ENCODE assay signal across 16 cellular contexts in the genomic region with DNA sequence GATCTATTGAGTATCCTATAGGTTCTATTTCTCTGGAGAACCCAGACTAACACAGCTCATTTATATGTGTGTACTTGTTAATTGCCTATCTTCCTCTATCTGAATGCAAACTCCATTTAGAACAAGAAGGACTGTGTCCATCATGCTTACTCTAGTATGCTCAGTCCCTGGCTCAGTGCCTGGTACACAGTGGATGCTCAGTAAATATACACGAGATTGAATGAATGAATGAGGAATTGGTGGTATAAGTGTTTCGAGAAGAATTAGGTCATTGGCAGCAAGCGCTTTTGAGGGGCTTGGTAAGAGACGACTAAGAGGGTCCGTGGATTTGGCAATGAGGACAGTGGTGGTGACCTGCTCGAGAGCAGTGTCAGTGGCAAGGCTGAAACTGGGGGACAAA.
DNase-seq lines count a peak whose midpoint lies in the region; ATAC-seq and TF ChIP-seq lines count a peak whose summit lies in the region.
"Had no signal": no experiment of that assay in that cellular context is flagged by ENCODE, and none has a peak within 500 bp of the region (broad histone marks: within the 10 kb centered on the region; RNA-seq: fewer than 3 reads in every experiment).

No MANE protein-coding gene starts in this region.

- H3K27ac Mint-ChIP-seq in neural progenitor cell, result no peak overlapping the region
- H3K27ac Mint-ChIP-seq: B cell had no signal

- no peaks in the 10 kb centered on the region for H3K27me3 ChIP-seq in neural progenitor cell
- H3K27me3 ChIP-seq: BLaER1 treated with 17β-estradiol and CSF1 and Interleukin-3, amounts not matched to agents 10 nM and 100 nM had no signal

- no peak overlapping the region for H3K4me2 ChIP-seq in neural progenitor cell
- H3K4me2 ChIP-seq: BLaER1 treated with 17β-estradiol and CSF1 and Interleukin-3, amounts not matched to agents 10 nM and 100 nM had no signal

- peaks cover 1% of the 10 kb centered on the region for H3K4me1 ChIP-seq in neural progenitor cell
- H3K4me1 ChIP-seq: BLaER1 treated with 17β-estradiol and CSF1 and Interleukin-3, amounts not matched to agents 10 nM and 100 nM; HAP-1 had no signal

- H3K27me3 Mint-ChIP-seq in neural progenitor cell (ENCODE audit: insufficient read depth, low read depth), result no peaks in the 10 kb centered on the region

- no peak overlapping the region for H3K4me3 ChIP-seq in neural progenitor cell
- H3K4me3 ChIP-seq: BLaER1 treated with 17β-estradiol and CSF1 and Interleukin-3, amounts not matched to agents 10 nM and 100 nM; GM23248; HAP-1 had no signal

- H3F3A ChIP-seq in neural progenitor cell (ENCODE audit: low read depth), result no peaks in the 10 kb centered on the region

- H3K27ac ChIP-seq in angular gyrus (ENCODE audit: low read depth, low read length), result peak overlapping the region; percentile 38
- peak overlapping the region; percentile 10 for H3K27ac ChIP-seq in temporal lobe (ENCODE audit: low read depth, low read length)
- H3K27ac ChIP-seq in neural progenitor cell, result no peak overlapping the region
- H3K27ac ChIP-seq: BLaER1 treated with 17β-estradiol and CSF1 and Interleukin-3, amounts not matched to agents 10 nM and 100 nM; GM23248 had no signal

- H3K36me3 Mint-ChIP-seq in neural progenitor cell, result no peaks in the 10 kb centered on the region
- H3K36me3 Mint-ChIP-seq: CD8-positive, alpha-beta memory T cell had no signal

- no peak overlapping the region for H2AFZ ChIP-seq in neural progenitor cell (replicated peaks)
- H2AFZ ChIP-seq: GM23248 had no signal

- no peak for ATAC-seq in GM21423 (IDR thresholded peaks at IDR 0.05; ENCODE audit: unreplicated experiment)

- DNase-seq in globus pallidus (ENCODE audit: low spot score), result peak; percentile 65
- DNase-seq in midbrain (lab: John Stamatoyannopoulos, UW), result peak; percentile 26
- no peak for DNase-seq in neural progenitor cell (ENCODE audit: low spot score)
- no peak for DNase-seq in stimulated activated CD4-positive, alpha-beta T cell treated with anti-CD3 and anti-CD28 coated beads, Interleukin-4, amount 100 ng/mL, for 1 hour
- DNase-seq: 8988T; CD8-positive, alpha-beta memory T cell; COR-L47; DMS 273 treated with DMSO at 0.1 percent for 48 hours; DMS53; GM23248 had no signal

- H3K79me2 ChIP-seq in neural progenitor cell (ENCODE audit: low read depth), result no peaks in the 10 kb centered on the region

- no peaks in the 10 kb centered on the region for H3K36me3 ChIP-seq in neural progenitor cell
- H3K36me3 ChIP-seq: BLaER1 treated with 17β-estradiol and CSF1 and Interleukin-3, amounts not matched to agents 10 nM and 100 nM; HAP-1 had no signal

- H4K20me1 ChIP-seq in neural progenitor cell (ENCODE audit: low read depth), result no peaks in the 10 kb centered on the region
- H4K20me1 ChIP-seq: BLaER1 treated with 17β-estradiol and CSF1 and Interleukin-3, amounts not matched to agents 10 nM and 100 nM had no signal

- H3K9me3 Mint-ChIP-seq in neural progenitor cell, result no peaks in the 10 kb centered on the region

- H3K9me3 ChIP-seq in neural progenitor cell (ENCODE audit: low read depth), result no peaks in the 10 kb centered on the region
- H3K9me3 ChIP-seq: HAP-1 had no signal

- no peak overlapping the region for H3K4me3 Mint-ChIP-seq in neural progenitor cell
- H3K4me3 Mint-ChIP-seq: B cell; CD8-positive, alpha-beta memory T cell had no signal

- no peak overlapping the region for H3K9ac ChIP-seq in neural progenitor cell
- H3K9ac ChIP-seq: BLaER1 treated with 17β-estradiol and CSF1 and Interleukin-3, amounts not matched to agents 10 nM and 100 nM; GM23248 had no signal

- peaks cover 2% of the 10 kb centered on the region for H3K4me1 Mint-ChIP-seq in neural progenitor cell
- H3K4me1 Mint-ChIP-seq: B cell; CD8-positive, alpha-beta memory T cell had no signal

- no peak for TF ChIP-seq CTCF in neural progenitor cell (IDR thresholded peaks at IDR 0.05)

Comparison
In these comparisons a context has a peak if more than half of its experiments do, and no peak if none do; other contexts are left out.
1. DNase-seq: peak in globus pallidus (single experiment) and midbrain (single experiment); none in neural progenitor cell (single experiment) and stimulated activated CD4-positive, alpha-beta T cell treated with anti-CD3 and anti-CD28 coated beads, Interleukin-4, amount 100 ng/mL, for 1 hour (single experiment).